ENCODE assay signal across 2 cellular contexts in the genomic region with DNA sequence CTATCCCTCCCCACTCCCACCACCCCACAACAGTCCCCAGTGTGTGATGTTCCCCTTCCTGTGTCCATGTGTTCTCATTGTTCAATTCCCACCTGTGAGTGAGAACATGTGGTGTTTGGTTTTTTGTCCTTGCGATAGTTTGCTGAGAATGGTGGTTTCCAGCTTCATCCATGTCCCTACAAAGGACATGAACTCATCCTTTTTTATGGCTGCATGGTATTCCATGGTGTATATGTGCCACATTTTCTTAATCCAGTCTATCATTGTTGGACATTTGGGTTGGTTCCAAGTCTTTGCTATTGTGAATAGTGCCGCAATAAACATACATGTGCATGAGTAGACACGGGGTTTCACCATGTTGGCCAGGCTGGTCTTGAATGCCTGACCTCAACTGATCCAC.
TF ChIP-seq lines count a peak whose summit lies in the region.
"Not testable (repeated sequence)": the region's sequence is repeated elsewhere in the genome, so short reads cannot be mapped to it uniquely, and the experiment has no call there.

No MANE protein-coding gene starts in this region.

- H3K9me3 ChIP-seq in HEK293 (ENCODE audit: control insufficient read depth, insufficient read depth, low read depth, low read length) = not testable (repeated sequence)

- CTCF ChIA-PET in HEK293 (lab: Yijun Ruan, JAX) = interaction anchor here (1.6 kb wide), 1 partner anchor 13 kb away, joined by 4 read pairs; no protein-coding TSS in a partner anchor

- POLR2A ChIA-PET in HEK293 (lab: Yijun Ruan, JAX) = not testable (repeated sequence)

- H3K27ac ChIP-seq in C4-2B = peak overlapping the region; percentile 48; the same call in 1 of the 2 replicates
- not testable (repeated sequence) for H3K27ac ChIP-seq in HEK293 (ENCODE audit: extremely low read depth, low read depth, low read length)

- H3K4me1 ChIP-seq in HEK293 (ENCODE audit: control insufficient read depth, insufficient read depth, low read length) = peaks cover 31% of the 10 kb centered on the region

- H3K36me3 ChIP-seq in HEK293 (ENCODE audit: control insufficient read depth in 2 of 2, insufficient read depth in 1 of 2, low read length in 2 of 2) = not testable (repeated sequence)

- H3K4me3 ChIP-seq in HEK293 (ENCODE audit: low read depth, low read length) = not testable (repeated sequence)

- TF ChIP-seq CTCF in C4-2B (conservative IDR thresholded peaks at IDR 0.05); HEK293 (tag by site-specific recombination; IDR thresholded peaks at IDR 0.05): not testable (repeated sequence)

TF ChIP-seq in HEK293, 187 proteins besides CTCF, POLR2A, EP300 and RAD21:
- TF ChIP-seq ZNF146 (tag by site-specific recombination; IDR thresholded peaks at IDR 0.05) = peak; percentile 95
